2 cellular contexts compared by ENCODE assay signal in genomic region chr14:103186241-103186835, GRCh38.
TF ChIP-seq lines count a peak whose summit lies in the region.

No MANE protein-coding gene starts in this region.

TF ChIP-seq in GM23338, 12 proteins besides CTCF, POLR2A, EP300 and RAD21:
- TF ChIP-seq ZNF462 (CRISPR knock-in tag; IDR thresholded peaks at IDR 0.05) (no peak), EZH2 (IDR thresholded peaks at IDR 0.05; ENCODE audit: low read depth, unreplicated experiment) (no peak), POLR2AphosphoS5 (IDR thresholded peaks at IDR 0.05; ENCODE audit: low read depth) (no peak), REST (IDR thresholded peaks at IDR 0.05; ENCODE audit: unreplicated experiment) (no peak), STAT1 (IDR thresholded peaks at IDR 0.05; ENCODE audit: unreplicated experiment) (no peak), NANOG (IDR thresholded peaks at IDR 0.05; ENCODE audit: borderline replicate concordance) (no peak), ETS1 (IDR thresholded peaks at IDR 0.05) (no peak), EZH2phosphoT487 (IDR thresholded peaks at IDR 0.05; ENCODE audit: unreplicated experiment) (no peak), JUNB (IDR thresholded peaks at IDR 0.05; ENCODE audit: unreplicated experiment) (no peak)
TF ChIP-seq in GM23338: peak in this region for 0.

TF ChIP-seq in HepG2, 621 proteins besides CTCF, POLR2A, EP300 and RAD21 (continued from another document):
- TF ChIP-seq ZNF142 (CRISPR knock-in tag; IDR thresholded peaks at IDR 0.05) = no peak
- TF ChIP-seq HIC2 (CRISPR knock-in tag; IDR thresholded peaks at IDR 0.05; ENCODE audit: low read depth) = no peak
- no peak; the same call in 1 of the 2 replicates for TF ChIP-seq ZNF605 (CRISPR knock-in tag; IDR thresholded peaks at IDR 0.05)
- no peak for TF ChIP-seq LBX2 (CRISPR knock-in tag; IDR thresholded peaks at IDR 0.05; ENCODE audit: borderline replicate concordance)
- TF ChIP-seq ZNF574 (CRISPR knock-in tag; IDR thresholded peaks at IDR 0.05) = peak; percentile 11; the same call in 1 of the 2 replicates
- TF ChIP-seq ELF1 (CRISPR knock-in tag; IDR thresholded peaks at IDR 0.05) = no peak
- no peak for TF ChIP-seq NFIC (IDR thresholded peaks at IDR 0.05; ENCODE audit: low read length)
- TF ChIP-seq ZC3H13 (CRISPR knock-in tag; IDR thresholded peaks at IDR 0.05) = no peak
- TF ChIP-seq WIZ (CRISPR knock-in tag; IDR thresholded peaks at IDR 0.05) = no peak
- 0 out of 2 replicates have a peak, but pooled peaks have one; percentile 65 for TF ChIP-seq ZFAT (CRISPR knock-in tag; conservative IDR thresholded peaks at IDR 0.05)
- no peak for TF ChIP-seq RXRB (CRISPR knock-in tag; IDR thresholded peaks at IDR 0.05; ENCODE audit: borderline replicate concordance)
- no peak for TF ChIP-seq SMAD9 (CRISPR knock-in tag; IDR thresholded peaks at IDR 0.05)
- TF ChIP-seq MAFK (conservative IDR thresholded peaks at IDR 0.05 in 1 of 2, IDR thresholded peaks at IDR 0.05 in 1 of 2; ENCODE audit: low read length in 2 of 2) = peak; percentile 46 to 50
- no peak for TF ChIP-seq PLRG1 (conservative IDR thresholded peaks at IDR 0.05)
- 0 out of 2 replicates have a peak, but pooled peaks have one; percentile 3 for TF ChIP-seq ZNF33B (CRISPR knock-in tag; IDR thresholded peaks at IDR 0.05)
- TF ChIP-seq SIN3B (IDR thresholded peaks at IDR 0.05; ENCODE audit: low read length) = no peak
- TF ChIP-seq ZFP36L1 (CRISPR knock-in tag; IDR thresholded peaks at IDR 0.05) = no peak
- no peak for TF ChIP-seq SNAPC2 (CRISPR knock-in tag; IDR thresholded peaks at IDR 0.05)
- TF ChIP-seq E2F1 (CRISPR knock-in tag; IDR thresholded peaks at IDR 0.05) = no peak
- peak; percentile 7 for TF ChIP-seq ZNF18 (CRISPR knock-in tag; IDR thresholded peaks at IDR 0.05; ENCODE audit: insufficient replicate concordance)
- no peak for TF ChIP-seq NRL (CRISPR knock-in tag; IDR thresholded peaks at IDR 0.05; ENCODE audit: borderline replicate concordance)
- peak; percentile 38; the same call in 1 of the 2 replicates for TF ChIP-seq MAFF (IDR thresholded peaks at IDR 0.05; ENCODE audit: low read depth, low read length)
